8 cellular contexts compared by ENCODE assay signal in the genomic region with DNA sequence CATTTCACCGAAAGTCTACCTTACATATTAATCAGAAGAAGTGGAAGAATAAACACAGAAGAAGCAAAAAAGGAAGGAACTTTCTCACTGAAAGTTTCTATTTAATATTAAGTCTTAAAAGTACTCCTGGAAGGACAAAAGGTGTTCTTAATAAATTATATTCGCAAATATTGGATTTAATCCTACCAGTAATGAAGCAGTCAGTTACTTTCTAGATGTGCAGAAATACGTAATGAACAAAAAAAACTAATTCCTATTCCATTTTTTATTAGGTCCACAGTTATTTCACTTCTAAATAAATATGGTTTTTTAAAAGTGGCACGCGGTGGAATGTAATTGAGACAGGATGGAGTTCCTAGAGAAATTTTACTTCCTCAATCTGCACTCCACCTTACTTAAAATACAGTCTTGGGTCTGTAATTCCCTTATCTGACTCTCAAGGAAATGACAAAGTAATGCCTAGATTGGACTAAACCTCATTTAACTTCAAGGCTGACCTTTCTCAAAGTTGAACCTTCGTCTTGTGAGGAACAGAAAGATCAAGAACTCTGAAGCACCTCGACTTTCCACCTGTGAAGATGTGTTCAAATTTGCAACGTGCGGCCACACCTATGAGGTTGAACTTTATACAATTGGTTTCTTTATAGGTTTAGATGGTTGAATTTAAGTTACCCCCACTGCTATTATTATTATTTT. TPM values are rescaled to one million over a fixed set of nuclear protein-coding genes. Genes with fewer than 3 reads are reported as not detected.
A peak's percentile ranks its signal among the peaks of the same experiment; 100 is the strongest.
DNase-seq lines count a peak whose midpoint lies in the region; ATAC-seq and TF ChIP-seq lines count a peak whose summit lies in the region.

No MANE protein-coding gene starts in this region.

- no peaks in the 10 kb centered on the region for H3K27me3 Mint-ChIP-seq in endodermal cell (ENCODE audit: insufficient read depth)

- H3K36me3 ChIP-seq in endodermal cell (ENCODE audit: control insufficient read depth, insufficient read depth, low read length) (peaks cover 4% of the 10 kb centered on the region), ovary (no peaks in the 10 kb centered on the region)

- no peaks in the 10 kb centered on the region for H3K27me3 ChIP-seq in endodermal cell (ENCODE audit: control insufficient read depth, insufficient read depth, low read length, poor library complexity, severe bottlenecking)
- H3K27me3 ChIP-seq in ovary, result no peaks in the 10 kb centered on the region

- ATAC-seq in HG03378 (IDR thresholded peaks at IDR 0.05; ENCODE audit: unreplicated experiment), result no peak

- H3K27ac ChIP-seq in endodermal cell (ENCODE audit: low read depth, low read length), result peak overlapping the region; percentile 88
- peak overlapping the region; percentile 97 to 99 for H3K27ac ChIP-seq in ovary

- peaks cover 37% of the 10 kb centered on the region for H3K4me1 Mint-ChIP-seq in endodermal cell

- peaks cover 10% of the 10 kb centered on the region for H3K36me3 Mint-ChIP-seq in endodermal cell (ENCODE audit: low read depth)

- H3K9me3 ChIP-seq in endodermal cell (ENCODE audit: control insufficient read depth, low read length) (peaks cover 19% of the 10 kb centered on the region), ovary (no peaks in the 10 kb centered on the region)

- peak overlapping the region; percentile 83 for H3K9ac ChIP-seq in endodermal cell (ENCODE audit: extremely low read depth, low read length, poor library complexity, severe bottlenecking)

- no peak for TF ChIP-seq POLR2A in ovary (IDR thresholded peaks at IDR 0.05)

- H3K27ac Mint-ChIP-seq in endodermal cell, result peak overlapping the region; percentile 91

- TF ChIP-seq CTCF in endodermal cell (conservative IDR thresholded peaks at IDR 0.05) (no peak), ovary (IDR thresholded peaks at IDR 0.05) (no peak)

- H3K4me3 ChIP-seq in endodermal cell (ENCODE audit: low read length) (peak overlapping the region; percentile 81), ovary (peak overlapping the region; percentile 80)

- DNase-seq in GF-D8 (lab: John Stamatoyannopoulos, UW), result peak; percentile 43
- peak; percentile 75 for DNase-seq in OCI-M1 (lab: John Stamatoyannopoulos, UW)
- DNase-seq in endodermal cell, result no peak
- no peak for DNase-seq in ovary
- DNase-seq in activated effector memory CD4-positive, alpha-beta T cell treated with anti-CD3 and anti-CD28 coated beads, Interleukin-2, amount 50 U/mL, for 16 hours, result no peak
- DNase-seq in occipital lobe (lab: John Stamatoyannopoulos, UW), result no peak
- no peak for DNase-seq in stimulated activated CD4-positive, alpha-beta T cell treated with anti-CD3 and anti-CD28 coated beads, Interleukin-15, amount 100 ng/mL, for 24 hours

- H3K4me1 ChIP-seq in endodermal cell (ENCODE audit: control insufficient read depth, insufficient read depth, low read length) (peaks cover 3% of the 10 kb centered on the region), ovary (ENCODE audit: insufficient read depth) (peaks cover 11% of the 10 kb centered on the region)

- peak overlapping the region; percentile 75 for H3K4me3 Mint-ChIP-seq in endodermal cell

- no peak for TF ChIP-seq EP300 in ovary (IDR thresholded peaks at IDR 0.05)

- intact Hi-C loops in ovary (cut with DNase I), result loop anchor here (5.0 to 10.0 kb wide), 4 partner anchors 61 to 161 kb away; a partner anchor contains a TSS

- 85 to 92% methylated on average over 3 to 8 of the region's 9 CpGs for WGBS in endodermal cell (ENCODE audit: insufficient coverage in 1 of 2, insufficient read length in 1 of 2), 2 experiments
- 57 to 59% (median 58%) methylated on average over 9 of the region's 9 CpGs for WGBS in ovary, 3 donors

- H3K9me3 Mint-ChIP-seq in endodermal cell, result peaks cover under 1% of the 10 kb centered on the region

RNA-seq across cellular contexts. Expression of a gene that starts 1.1 kb away (rescaled TPM):
- total RNA-seq in endodermal cell (10 to 100 TPM; 16.9 to 20.5 TPM), ovary (10 to 100 TPM in 6 of 7 donors, 1 to 10 TPM in 1; 7.7 to 31.0 (median 22.0) TPM), occipital lobe (1.6 TPM)
- 13.4 TPM for polyA plus RNA-seq in endodermal cell (2013, experiment 1 of 2)
- 13.2 TPM for polyA plus RNA-seq in endodermal cell (2013, experiment 2 of 2)
- polyA plus RNA-seq in ovary, result 10 to 100 TPM; 10.4 to 36.9 TPM

Comparison
In these comparisons a context has a peak if more than half of its experiments do, and no peak if none do; other contexts are left out.
1. DNase-seq: peak in GF-D8 (single experiment) and OCI-M1 (single experiment); none in endodermal cell (single experiment), ovary (0 of 5), activated effector memory CD4-positive, alpha-beta T cell treated with anti-CD3 and anti-CD28 coated beads, Interleukin-2, amount 50 U/mL, for 16 hours (single experiment), occipital lobe (single experiment) and stimulated activated CD4-positive, alpha-beta T cell treated with anti-CD3 and anti-CD28 coated beads, Interleukin-15, amount 100 ng/mL, for 24 hours (single experiment).